Comparison of ENCODE assay signal across 14 cellular contexts in genomic region chr16:70697601-70698170, GRCh38. TPM values are rescaled to one million over a fixed set of nuclear protein-coding genes. Genes with fewer than 3 reads are reported as not detected.
A peak's percentile ranks its signal among the peaks of the same experiment; 100 is the strongest.
DNase-seq lines count a peak whose midpoint lies in the region; ATAC-seq and TF ChIP-seq lines count a peak whose summit lies in the region.
"Had no signal": no experiment of that assay in that cellular context is flagged by ENCODE, and none has a peak within 500 bp of the region (broad histone marks: within the 10 kb centered on the region; RNA-seq: fewer than 3 reads in every experiment).

No MANE protein-coding gene starts in this region.

- H3K4me3 ChIP-seq in CD8-positive, alpha-beta T cell (ENCODE audit: low read depth, low read length) = no peak overlapping the region
- H3K4me3 ChIP-seq in PC-9 (peak overlapping the region; percentile 27; the same call in 1 of the 2 replicates), skin epidermis (no peak overlapping the region)
- H3K4me3 ChIP-seq: adrenal gland, thyroid gland had no signal

- peaks cover 24% of the 10 kb centered on the region for H3K36me3 Mint-ChIP-seq in CD8-positive, alpha-beta T cell
- no peaks in the 10 kb centered on the region for H3K36me3 Mint-ChIP-seq in natural killer cell

- no peak overlapping the region for H2AFZ ChIP-seq in PC-9

- ATAC-seq in CD8-positive, alpha-beta T cell = no peak
- ATAC-seq in natural killer cell = no peak
- no peak for ATAC-seq in GM18505 (IDR thresholded peaks at IDR 0.05; ENCODE audit: unreplicated experiment)
- ATAC-seq in GM19397 (IDR thresholded peaks at IDR 0.05; ENCODE audit: unreplicated experiment) = no peak

- H3K4me1 Mint-ChIP-seq in CD8-positive, alpha-beta T cell (ENCODE audit: low read depth) = peaks cover 31% of the 10 kb centered on the region
- H3K4me1 Mint-ChIP-seq in natural killer cell = peaks cover 0 to 35% of the 10 kb centered on the region in 2 donors
- H3K4me1 Mint-ChIP-seq: activated B cell treated with CpG ODN at 0.5 μM for 24 hours had no signal

- H3K4me2 ChIP-seq in PC-9 = peak overlapping the region; percentile 70

- CTCF ChIA-PET in CD8-positive, alpha-beta T cell (lab: Charles Lee) = no interaction called here
- CTCF ChIA-PET in PC-9 (lab: Charles Lee) = no interaction called here

- no peaks in the 10 kb centered on the region for H3K27me3 Mint-ChIP-seq in CD8-positive, alpha-beta T cell (ENCODE audit: low read depth)
- H3K27me3 Mint-ChIP-seq in natural killer cell (ENCODE audit: low read depth in 2 of 2) = no peaks in the 10 kb centered on the region
- H3K27me3 Mint-ChIP-seq: activated B cell treated with CpG ODN at 0.5 μM for 24 hours had no signal

- no peaks in the 10 kb centered on the region for H3K9me3 ChIP-seq in CD8-positive, alpha-beta T cell (ENCODE audit: low read length)
- no peaks in the 10 kb centered on the region for H3K9me3 ChIP-seq in PC-9 (ENCODE audit: insufficient read depth, low read depth)
- H3K9me3 ChIP-seq: adrenal gland, thyroid gland had no signal

- DNase-seq in CD8-positive, alpha-beta T cell = no peak
- DNase-seq in PC-9 (peak; percentile 56 to 70), fibroblast of peridontal ligament (ENCODE audit: extremely low read depth) (peak; percentile 54), natural killer cell (no peak)
- no peak for DNase-seq in activated CD4-positive, CD25-positive, alpha-beta regulatory T cell (lab: John Stamatoyannopoulos, UW)
- DNase-seq: activated B cell treated with CpG ODN at 0.5 μM for 24 hours, adrenal gland, HCEC 1CT, NCI-H1105 treated with DMSO at 0.1 percent for 48 hours, OCI-M1 had no signal

- no peaks in the 10 kb centered on the region for H3K36me3 ChIP-seq in CD8-positive, alpha-beta T cell (ENCODE audit: insufficient read depth, low read length)
- no peaks in the 10 kb centered on the region for H3K36me3 ChIP-seq in PC-9 (ENCODE audit: low read depth)

- POLR2A ChIA-PET in CD8-positive, alpha-beta T cell (lab: Charles Lee) = interaction anchor here (2.0 to 3.1 kb wide), 2 partner anchors 11 to 40 kb away, joined by 8 to 22 read pairs; no protein-coding TSS in a partner anchor
- POLR2A ChIA-PET in PC-9 (lab: Charles Lee; ENCODE audit: unreplicated experiment) = no interaction called here

- H3K79me2 ChIP-seq in PC-9 (ENCODE audit: low read depth) = no peaks in the 10 kb centered on the region

- peaks cover 49% of the 10 kb centered on the region for H3F3A ChIP-seq in PC-9 (ENCODE audit: insufficient read depth, low read depth)

- no TSS peak for BruUV-seq in PC-9 (replicated peaks; lab: Mats Ljungman, UMichigan)

- TF ChIP-seq POLR2A in GM18505 (IDR thresholded peaks at IDR 0.05; ENCODE audit: borderline replicate concordance, extremely low read depth, insufficient read depth, insufficient read length) = no peak

- no peak for TF ChIP-seq CTCF in CD8-positive, alpha-beta T cell (IDR thresholded peaks at IDR 0.05)
- TF ChIP-seq CTCF in PC-9 (conservative IDR thresholded peaks at IDR 0.05) (no peak), natural killer cell (IDR thresholded peaks at IDR 0.05) (no peak)

- H3K27ac Mint-ChIP-seq in CD8-positive, alpha-beta T cell = peak overlapping the region; percentile 74
- H3K27ac Mint-ChIP-seq in natural killer cell = no peak overlapping the region
- H3K27ac Mint-ChIP-seq: activated B cell treated with CpG ODN at 0.5 μM for 24 hours had no signal

- peaks cover 38% of the 10 kb centered on the region for H3K4me1 ChIP-seq in CD8-positive, alpha-beta T cell (ENCODE audit: insufficient read depth, low read length)
- peaks cover 61% of the 10 kb centered on the region for H3K4me1 ChIP-seq in PC-9 (replicated peaks; ENCODE audit: insufficient read depth)

- no peaks in the 10 kb centered on the region for H3K9me3 Mint-ChIP-seq in CD8-positive, alpha-beta T cell
- no peaks in the 10 kb centered on the region for H3K9me3 Mint-ChIP-seq in natural killer cell
- H3K9me3 Mint-ChIP-seq: activated B cell treated with CpG ODN at 0.5 μM for 24 hours had no signal

- H3K9me2 ChIP-seq in PC-9 (ENCODE audit: insufficient read depth) = no peaks in the 10 kb centered on the region

- H3K27me3 ChIP-seq in CD8-positive, alpha-beta T cell (ENCODE audit: insufficient read depth, low read length) = no peaks in the 10 kb centered on the region
- no peaks in the 10 kb centered on the region for H3K27me3 ChIP-seq in PC-9 (ENCODE audit: insufficient read depth, low read depth)
- H3K27me3 ChIP-seq: adrenal gland, thyroid gland had no signal

- intact Hi-C loops in CD8-positive, alpha-beta T cell (cut with DNase I, micrococcal nuclease) = loop anchor here (5.0 kb wide), 2 partner anchors 40 to 75 kb away; no protein-coding TSS in a partner anchor
- intact Hi-C loops in PC-9 (cut with micrococcal nuclease; ENCODE audit: unreplicated experiment) = loop anchor here (1.0 to 5.0 kb wide), 5 partner anchors 10 to 660 kb away; partner anchors contain the start of gene CALB2
- intact Hi-C loops in natural killer cell (cut with micrococcal nuclease) = no loop called here

- H3K27ac ChIP-seq in CD8-positive, alpha-beta T cell (ENCODE audit: low read depth, low read length) = peak overlapping the region; percentile 54
- H3K27ac ChIP-seq in PC-9 = peak overlapping the region; percentile 79
- peak overlapping the region in 20 of 21 experiments; percentile 34 to 91 (median 76) for H3K27ac ChIP-seq in skin epidermis

- no peak overlapping the region for H3K4me3 Mint-ChIP-seq in CD8-positive, alpha-beta T cell
- H3K4me3 Mint-ChIP-seq in natural killer cell = no peak overlapping the region
- H3K4me3 Mint-ChIP-seq: activated B cell treated with CpG ODN at 0.5 μM for 24 hours had no signal

- H4K20me1 ChIP-seq in PC-9 (ENCODE audit: insufficient read depth) = no peaks in the 10 kb centered on the region

RNA-seq across cellular contexts. Expression of gene MTSS2, which starts 11.8 kb away (rescaled TPM):
- 10 to 100 TPM; 27.9 to 28.4 TPM for total RNA-seq in CD8-positive, alpha-beta T cell
- 27.6 and 52.0 TPM in 2 replicates for total RNA-seq in PC-9 (2021)
- total RNA-seq in natural killer cell = 1 to 10 TPM; 3.8 to 8.8 (median 4.4) TPM

RNA-seq across cellular contexts. Expression of gene IL34, which starts 51.3 kb away (rescaled TPM):
- under 1 TPM; 0.84 to 0.86 TPM for total RNA-seq in CD8-positive, alpha-beta T cell
- total RNA-seq in PC-9 (2021) = not detected in 2 replicates
- under 1 TPM in 2 of 3 donors, not detected in 1; 0.48 to 0.54 TPM for total RNA-seq in natural killer cell

Comparison
In these comparisons a context has a peak if more than half of its experiments do, and no peak if none do; other contexts are left out.
1. DNase-seq: peak in PC-9 (2 of 2) and fibroblast of peridontal ligament (single experiment); none in CD8-positive, alpha-beta T cell (0 of 7), natural killer cell (single experiment) and activated CD4-positive, CD25-positive, alpha-beta regulatory T cell (0 of 4).
2. Peak in every context shown above with its lines, with median percentiles within 50 percentile points of each other: H3K27ac ChIP-seq.